Comparison of ENCODE assay signal across 9 cellular contexts in genomic region chr18:13219576-13219975, GRCh38. TPM values are rescaled to one million over a fixed set of nuclear protein-coding genes. Genes with fewer than 3 reads are reported as not detected.
DNase-seq lines count a peak whose midpoint lies in the region; ATAC-seq and TF ChIP-seq lines count a peak whose summit lies in the region.
"Had no signal": no experiment of that assay in that cellular context is flagged by ENCODE, and none has a peak within 500 bp of the region (broad histone marks: within the 10 kb centered on the region; RNA-seq: fewer than 3 reads in every experiment).

No MANE protein-coding gene starts in this region.

- intact Hi-C loops in CD14-positive monocyte (cut with micrococcal nuclease): loop anchor here (5.0 to 10.0 kb wide), 6 partner anchors 235 to 508 kb away; partner anchors contain the start of genes FAM210A (in 1 of the 2) and RNMT (in 1 of the 2)

- H3K4me3 Mint-ChIP-seq in CD14-positive monocyte (peak overlapping the region; percentile 80 to 90), IgD-negative memory B cell (peak overlapping the region; percentile 0 to 72 (median 48))
- H3K4me3 Mint-ChIP-seq in effector memory CD8-positive, alpha-beta T cell: peak overlapping the region; percentile 43 to 45

- H3K27ac ChIP-seq in parathyroid adenoma: peak overlapping the region; percentile 32

- peaks cover 76% of the 10 kb centered on the region for H3K4me1 Mint-ChIP-seq in CD14-positive monocyte
- H3K4me1 Mint-ChIP-seq in IgD-negative memory B cell: peaks cover 1 to 20% (median 7%) of the 10 kb centered on the region in 3 donors
- H3K4me1 Mint-ChIP-seq in effector memory CD8-positive, alpha-beta T cell (ENCODE audit: low read depth in 2 of 2): peaks cover 0 to 8% of the 10 kb centered on the region in 2 donors

- H3K79me2 ChIP-seq in parathyroid adenoma: no peaks in the 10 kb centered on the region

- TF ChIP-seq CTCF in CD14-positive monocyte (IDR thresholded peaks at IDR 0.05) (no peak), parathyroid adenoma (IDR thresholded peaks at IDR 0.05) (no peak), GM13977 (IDR thresholded peaks at IDR 0.05; ENCODE audit: extremely low read depth, insufficient read depth, missing control alignments) (no peak)

- no peak overlapping the region for H3K9ac ChIP-seq in parathyroid adenoma

- H3K4me1 ChIP-seq in parathyroid adenoma: peaks cover 40% of the 10 kb centered on the region

- no peak for ATAC-seq in effector memory CD8-positive, alpha-beta T cell (replicated peaks)

- H3K27ac Mint-ChIP-seq in CD14-positive monocyte: peak overlapping the region in 1 of 7 donors; percentile 0
- H3K27ac Mint-ChIP-seq in IgD-negative memory B cell: no peak overlapping the region
- H3K27ac Mint-ChIP-seq in effector memory CD8-positive, alpha-beta T cell: no peak overlapping the region

- no peaks in the 10 kb centered on the region for H3K9me3 Mint-ChIP-seq in CD14-positive monocyte
- no peaks in the 10 kb centered on the region for H3K9me3 Mint-ChIP-seq in IgD-negative memory B cell
- H3K9me3 Mint-ChIP-seq in effector memory CD8-positive, alpha-beta T cell: no peaks in the 10 kb centered on the region

- in situ Hi-C loops in GM13977 (cut with MboI; ENCODE audit: low pct_unique_long_range_greater_than_20kb, low sequenced_read_pairs, unreplicated experiment): no loop called here

- no peaks in the 10 kb centered on the region for H3K27me3 ChIP-seq in parathyroid adenoma (ENCODE audit: control insufficient read depth, insufficient read depth, low read length)

- H3K27me3 Mint-ChIP-seq in CD14-positive monocyte (ENCODE audit: low read depth in 3 of 3) (peaks cover 13 to 22% (median 14%) of the 10 kb centered on the region in 3 donors), IgD-negative memory B cell (peaks cover 54% of the 10 kb centered on the region)
- H3K27me3 Mint-ChIP-seq in effector memory CD8-positive, alpha-beta T cell: peaks cover 49 to 74% of the 10 kb centered on the region in 2 donors

- no peak overlapping the region for H3K4me3 ChIP-seq in parathyroid adenoma (ENCODE audit: low read depth, low read length)

- no peaks in the 10 kb centered on the region for H3K36me3 ChIP-seq in parathyroid adenoma (ENCODE audit: control insufficient read depth, insufficient read depth, low read length)

- H2AFZ ChIP-seq in parathyroid adenoma: no peak overlapping the region

- no peaks in the 10 kb centered on the region for H3K9me3 ChIP-seq in parathyroid adenoma (ENCODE audit: control insufficient read depth, low read length)

- H3K4me2 ChIP-seq in parathyroid adenoma (ENCODE audit: low read length): no peak overlapping the region

- DNase-seq in CD14-positive monocyte (ENCODE audit: low spot score): no peak
- no peak for DNase-seq in effector memory CD8-positive, alpha-beta T cell
- no peak for DNase-seq in GOT3 (lab: John Stamatoyannopoulos, UW)
- no peak for DNase-seq in GM13977 (ENCODE audit: low spot score)
- no peak for DNase-seq in superior temporal gyrus (ENCODE audit: extremely low spot score)
- no peak for DNase-seq in NCI-H345 (lab: John Stamatoyannopoulos, UW)
- DNase-seq: DMS153 had no signal

- peaks cover 0 to 3% of the 10 kb centered on the region in 2 donors for H3K36me3 Mint-ChIP-seq in CD14-positive monocyte
- no peaks in the 10 kb centered on the region for H3K36me3 Mint-ChIP-seq in IgD-negative memory B cell
- H3K36me3 Mint-ChIP-seq in effector memory CD8-positive, alpha-beta T cell (ENCODE audit: insufficient read depth): no peaks in the 10 kb centered on the region

RNA-seq across cellular contexts. Expression of gene LDLRAD4, which starts 1.0 kb away (rescaled TPM):
- 10 to 100 TPM; 13.5 to 13.8 TPM for polyA plus RNA-seq in CD14-positive monocyte
- polyA plus RNA-seq in IgD-negative memory B cell: 5.1 TPM
